Comparison of ENCODE assay signal across 1 cellular context in the genomic region with DNA sequence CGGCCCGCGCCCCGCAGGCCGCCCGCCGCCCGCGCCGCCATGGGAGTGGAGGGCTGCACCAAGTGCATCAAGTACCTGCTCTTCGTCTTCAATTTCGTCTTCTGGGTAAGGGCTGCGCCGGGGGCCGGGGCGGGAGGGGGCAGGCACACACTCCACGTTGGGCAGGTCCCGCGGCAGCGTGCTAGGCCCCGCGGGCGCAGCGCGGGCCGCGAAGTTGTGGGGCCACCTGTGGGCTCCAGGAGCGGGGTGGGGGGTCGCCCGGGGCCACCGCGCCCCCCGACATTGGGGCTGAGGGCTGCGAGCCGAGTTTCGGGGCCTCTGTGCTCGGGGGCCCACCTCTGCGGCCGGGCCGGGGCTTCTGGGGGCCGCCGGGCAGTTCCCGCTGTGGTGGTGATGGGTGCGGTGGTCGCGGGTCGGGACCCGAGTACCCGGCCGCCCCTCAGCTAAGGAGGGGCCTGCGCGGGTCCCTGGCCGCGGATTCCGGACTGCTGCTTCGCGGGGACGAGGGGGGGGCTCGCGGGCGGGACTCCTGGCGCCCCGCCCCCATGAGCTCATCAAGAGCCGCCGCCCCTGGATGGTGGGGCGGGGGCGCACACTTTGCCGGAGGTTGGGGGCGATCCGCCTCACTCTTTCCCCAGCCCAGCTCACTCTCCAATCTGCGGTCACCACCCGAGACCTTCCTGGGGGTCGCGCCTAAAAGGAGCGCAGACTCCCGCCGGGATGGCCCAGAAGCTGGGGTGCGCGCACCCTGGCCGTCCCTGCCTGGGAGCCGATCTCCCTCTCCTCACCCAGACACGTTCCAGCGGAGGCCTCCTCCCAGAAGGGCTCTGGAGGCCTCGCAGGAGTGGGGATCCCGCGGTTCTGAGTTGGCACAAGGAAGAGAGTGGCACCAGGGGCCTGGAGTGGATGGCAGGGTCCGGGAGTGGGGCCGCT.
TF ChIP-seq lines count a peak whose summit lies in the region.

No MANE protein-coding gene starts in this region.

TF ChIP-seq in GM23338, 12 proteins besides CTCF, POLR2A, EP300 and RAD21 (continued from another document):
- TF ChIP-seq, protein P1, sequence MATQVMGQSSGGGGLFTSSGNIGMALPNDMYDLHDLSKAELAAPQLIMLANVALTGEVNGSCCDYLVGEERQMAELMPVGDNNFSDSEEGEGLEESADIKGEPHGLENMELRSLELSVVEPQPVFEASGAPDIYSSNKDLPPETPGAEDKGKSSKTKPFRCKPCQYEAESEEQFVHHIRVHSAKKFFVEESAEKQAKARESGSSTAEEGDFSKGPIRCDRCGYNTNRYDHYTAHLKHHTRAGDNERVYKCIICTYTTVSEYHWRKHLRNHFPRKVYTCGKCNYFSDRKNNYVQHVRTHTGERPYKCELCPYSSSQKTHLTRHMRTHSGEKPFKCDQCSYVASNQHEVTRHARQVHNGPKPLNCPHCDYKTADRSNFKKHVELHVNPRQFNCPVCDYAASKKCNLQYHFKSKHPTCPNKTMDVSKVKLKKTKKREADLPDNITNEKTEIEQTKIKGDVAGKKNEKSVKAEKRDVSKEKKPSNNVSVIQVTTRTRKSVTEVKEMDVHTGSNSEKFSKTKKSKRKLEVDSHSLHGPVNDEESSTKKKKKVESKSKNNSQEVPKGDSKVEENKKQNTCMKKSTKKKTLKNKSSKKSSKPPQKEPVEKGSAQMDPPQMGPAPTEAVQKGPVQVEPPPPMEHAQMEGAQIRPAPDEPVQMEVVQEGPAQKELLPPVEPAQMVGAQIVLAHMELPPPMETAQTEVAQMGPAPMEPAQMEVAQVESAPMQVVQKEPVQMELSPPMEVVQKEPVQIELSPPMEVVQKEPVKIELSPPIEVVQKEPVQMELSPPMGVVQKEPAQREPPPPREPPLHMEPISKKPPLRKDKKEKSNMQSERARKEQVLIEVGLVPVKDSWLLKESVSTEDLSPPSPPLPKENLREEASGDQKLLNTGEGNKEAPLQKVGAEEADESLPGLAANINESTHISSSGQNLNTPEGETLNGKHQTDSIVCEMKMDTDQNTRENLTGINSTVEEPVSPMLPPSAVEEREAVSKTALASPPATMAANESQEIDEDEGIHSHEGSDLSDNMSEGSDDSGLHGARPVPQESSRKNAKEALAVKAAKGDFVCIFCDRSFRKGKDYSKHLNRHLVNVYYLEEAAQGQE (IDR thresholded peaks at IDR 0.05; ENCODE audit: unreplicated experiment), result no peak
- TF ChIP-seq JUNB (IDR thresholded peaks at IDR 0.05; ENCODE audit: unreplicated experiment) (no peak), NANOG (IDR thresholded peaks at IDR 0.05; ENCODE audit: borderline replicate concordance) (no peak), EZH2phosphoT487 (IDR thresholded peaks at IDR 0.05; ENCODE audit: unreplicated experiment) (no peak)
- TF ChIP-seq, protein P2, sequence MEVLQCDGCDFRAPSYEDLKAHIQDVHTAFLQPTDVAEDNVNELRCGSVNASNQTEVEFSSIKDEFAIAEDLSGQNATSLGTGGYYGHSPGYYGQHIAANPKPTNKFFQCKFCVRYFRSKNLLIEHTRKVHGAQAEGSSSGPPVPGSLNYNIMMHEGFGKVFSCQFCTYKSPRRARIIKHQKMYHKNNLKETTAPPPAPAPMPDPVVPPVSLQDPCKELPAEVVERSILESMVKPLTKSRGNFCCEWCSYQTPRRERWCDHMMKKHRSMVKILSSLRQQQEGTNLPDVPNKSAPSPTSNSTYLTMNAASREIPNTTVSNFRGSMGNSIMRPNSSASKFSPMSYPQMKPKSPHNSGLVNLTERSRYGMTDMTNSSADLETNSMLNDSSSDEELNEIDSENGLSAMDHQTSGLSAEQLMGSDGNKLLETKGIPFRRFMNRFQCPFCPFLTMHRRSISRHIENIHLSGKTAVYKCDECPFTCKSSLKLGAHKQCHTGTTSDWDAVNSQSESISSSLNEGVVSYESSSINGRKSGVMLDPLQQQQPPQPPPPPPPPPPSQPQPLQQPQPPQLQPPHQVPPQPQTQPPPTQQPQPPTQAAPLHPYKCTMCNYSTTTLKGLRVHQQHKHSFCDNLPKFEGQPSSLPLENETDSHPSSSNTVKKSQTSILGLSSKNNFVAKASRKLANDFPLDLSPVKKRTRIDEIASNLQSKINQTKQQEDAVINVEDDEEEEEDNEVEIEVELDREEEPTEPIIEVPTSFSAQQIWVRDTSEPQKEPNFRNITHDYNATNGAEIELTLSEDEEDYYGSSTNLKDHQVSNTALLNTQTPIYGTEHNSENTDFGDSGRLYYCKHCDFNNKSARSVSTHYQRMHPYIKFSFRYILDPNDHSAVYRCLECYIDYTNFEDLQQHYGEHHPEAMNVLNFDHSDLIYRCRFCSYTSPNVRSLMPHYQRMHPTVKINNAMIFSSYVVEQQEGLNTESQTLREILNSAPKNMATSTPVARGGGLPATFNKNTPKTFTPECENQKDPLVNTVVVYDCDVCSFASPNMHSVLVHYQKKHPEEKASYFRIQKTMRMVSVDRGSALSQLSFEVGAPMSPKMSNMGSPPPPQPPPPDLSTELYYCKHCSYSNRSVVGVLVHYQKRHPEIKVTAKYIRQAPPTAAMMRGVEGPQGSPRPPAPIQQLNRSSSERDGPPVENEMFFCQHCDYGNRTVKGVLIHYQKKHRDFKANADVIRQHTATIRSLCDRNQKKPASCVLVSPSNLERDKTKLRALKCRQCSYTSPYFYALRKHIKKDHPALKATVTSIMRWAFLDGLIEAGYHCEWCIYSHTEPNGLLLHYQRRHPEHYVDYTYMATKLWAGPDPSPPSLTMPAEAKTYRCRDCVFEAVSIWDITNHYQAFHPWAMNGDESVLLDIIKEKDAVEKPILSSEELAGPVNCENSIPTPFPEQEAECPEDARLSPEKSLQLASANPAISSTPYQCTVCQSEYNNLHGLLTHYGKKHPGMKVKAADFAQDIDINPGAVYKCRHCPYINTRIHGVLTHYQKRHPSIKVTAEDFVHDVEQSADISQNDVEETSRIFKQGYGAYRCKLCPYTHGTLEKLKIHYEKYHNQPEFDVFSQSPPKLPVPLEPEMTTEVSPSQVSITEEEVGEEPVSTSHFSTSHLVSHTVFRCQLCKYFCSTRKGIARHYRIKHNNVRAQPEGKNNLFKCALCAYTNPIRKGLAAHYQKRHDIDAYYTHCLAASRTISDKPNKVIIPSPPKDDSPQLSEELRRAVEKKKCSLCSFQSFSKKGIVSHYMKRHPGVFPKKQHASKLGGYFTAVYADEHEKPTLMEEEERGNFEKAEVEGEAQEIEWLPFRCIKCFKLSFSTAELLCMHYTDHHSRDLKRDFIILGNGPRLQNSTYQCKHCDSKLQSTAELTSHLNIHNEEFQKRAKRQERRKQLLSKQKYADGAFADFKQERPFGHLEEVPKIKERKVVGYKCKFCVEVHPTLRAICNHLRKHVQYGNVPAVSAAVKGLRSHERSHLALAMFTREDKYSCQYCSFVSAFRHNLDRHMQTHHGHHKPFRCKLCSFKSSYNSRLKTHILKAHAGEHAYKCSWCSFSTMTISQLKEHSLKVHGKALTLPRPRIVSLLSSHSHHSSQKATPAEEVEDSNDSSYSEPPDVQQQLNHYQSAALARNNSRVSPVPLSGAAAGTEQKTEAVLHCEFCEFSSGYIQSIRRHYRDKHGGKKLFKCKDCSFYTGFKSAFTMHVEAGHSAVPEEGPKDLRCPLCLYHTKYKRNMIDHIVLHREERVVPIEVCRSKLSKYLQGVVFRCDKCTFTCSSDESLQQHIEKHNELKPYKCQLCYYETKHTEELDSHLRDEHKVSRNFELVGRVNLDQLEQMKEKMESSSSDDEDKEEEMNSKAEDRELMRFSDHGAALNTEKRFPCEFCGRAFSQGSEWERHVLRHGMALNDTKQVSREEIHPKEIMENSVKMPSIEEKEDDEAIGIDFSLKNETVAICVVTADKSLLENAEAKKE (CRISPR knock-in tag; IDR thresholded peaks at IDR 0.05), result no peak
